ENCODE assay signal across 8 cellular contexts in genomic region chr14:21098892-21099595, GRCh38. TPM values are rescaled to one million over a fixed set of nuclear protein-coding genes. Genes with fewer than 3 reads are reported as not detected.
A peak's percentile ranks its signal among the peaks of the same experiment; 100 is the strongest.
DNase-seq lines count a peak whose midpoint lies in the region; ATAC-seq, FAIRE-seq and TF ChIP-seq lines count a peak whose summit lies in the region.

No MANE protein-coding gene starts in this region.

- peak overlapping the region; percentile 74 for H2AFZ ChIP-seq in OCI-LY3 (ENCODE audit: low read depth, low read length)

- H3K4me3 ChIP-seq in GM12865 (ENCODE audit: low read depth, low read length), result peak overlapping the region; percentile 51
- H3K4me3 ChIP-seq in OCI-LY3 (ENCODE audit: low read length), result peak overlapping the region; percentile 94
- peak overlapping the region; percentile 44 to 85 for H3K4me3 ChIP-seq in esophagus (ENCODE audit: low read depth in 1 of 2, low read length in 2 of 2)
- peak overlapping the region; percentile 74 for H3K4me3 ChIP-seq in psoas muscle

- no peaks in the 10 kb centered on the region for H3K79me2 ChIP-seq in OCI-LY3 (ENCODE audit: low read length)

- intact Hi-C loops in psoas muscle (cut with DNase I), result loop anchor here in 1 of 2 donors (10.0 kb wide), 1 partner anchor 414 kb away; the partner anchor contains the start of genes ANG and RNASE4

- peak overlapping the region; percentile 89 for H3K4me2 ChIP-seq in OCI-LY3 (ENCODE audit: low read length)

- H3K27ac ChIP-seq in OCI-LY3 (ENCODE audit: low read length) (no peak overlapping the region), esophagus (ENCODE audit: low read depth in 2 of 2, low read length in 1 of 2) (peak overlapping the region; percentile 93 to 96), psoas muscle (peak overlapping the region; percentile 67)

- DNase-seq in GM12865 (ENCODE audit: low read depth) (no peak), psoas muscle (no peak), urothelium cell line (ENCODE audit: low spot score) (no peak)

- no peak for FAIRE-seq in urothelium cell line (lab: Jason Lieb, UNC)

- TF ChIP-seq CTCF in GM12865 (IDR thresholded peaks at IDR 0.05; ENCODE audit: insufficient read depth, low read depth, low read length, missing control alignments) (no peak), OCI-LY3 (IDR thresholded peaks at IDR 0.05; ENCODE audit: low read depth, low read length) (no peak), psoas muscle (IDR thresholded peaks at IDR 0.05) (no peak)

- H3K4me1 ChIP-seq in OCI-LY3 (ENCODE audit: low read length), result peaks cover 23% of the 10 kb centered on the region
- peaks cover 7 to 18% of the 10 kb centered on the region in 2 donors for H3K4me1 ChIP-seq in esophagus (ENCODE audit: control insufficient read depth in 2 of 2, insufficient read depth in 2 of 2, low read length in 1 of 2)
- peaks cover 24% of the 10 kb centered on the region for H3K4me1 ChIP-seq in psoas muscle

- 11% methylated on average over 16 of the region's 16 CpGs for WGBS in esophagus, 2 donors
- 5 to 12% (median 7%) methylated on average over 16 of the region's 16 CpGs for WGBS in psoas muscle, 3 donors

- H3K9me3 ChIP-seq in OCI-LY3 (ENCODE audit: insufficient read depth, low read length) (no peaks in the 10 kb centered on the region), esophagus (ENCODE audit: control insufficient read depth in 2 of 2, insufficient read depth in 1 of 2, low read depth in 1 of 2, low read length in 1 of 2) (no peaks in the 10 kb centered on the region), psoas muscle (no peaks in the 10 kb centered on the region)

- H4K20me1 ChIP-seq in OCI-LY3 (ENCODE audit: insufficient read depth, low read length), result no peaks in the 10 kb centered on the region

- H3K9ac ChIP-seq in OCI-LY3 (ENCODE audit: low read length), result peak overlapping the region; percentile 79

- H3K36me3 ChIP-seq in OCI-LY3 (replicated peaks; ENCODE audit: low read depth, low read length), result no peaks in the 10 kb centered on the region
- no peaks in the 10 kb centered on the region for H3K36me3 ChIP-seq in esophagus (ENCODE audit: control insufficient read depth in 2 of 2, insufficient read depth in 2 of 2, low read length in 1 of 2)
- no peaks in the 10 kb centered on the region for H3K36me3 ChIP-seq in psoas muscle (ENCODE audit: insufficient read depth in 1 of 2, low read depth in 1 of 2)

- ATAC-seq in psoas muscle, result no peak
- ATAC-seq in HG03469 (IDR thresholded peaks at IDR 0.05; ENCODE audit: unreplicated experiment), result no peak
- no peak for ATAC-seq in GM21619 (IDR thresholded peaks at IDR 0.05; ENCODE audit: unreplicated experiment)
- no peak for ATAC-seq in GM18867 (IDR thresholded peaks at IDR 0.05; ENCODE audit: unreplicated experiment)

- no peaks in the 10 kb centered on the region for H3K27me3 ChIP-seq in OCI-LY3 (ENCODE audit: low read depth, low read length)
- H3K27me3 ChIP-seq in esophagus (ENCODE audit: control insufficient read depth in 1 of 2, insufficient read depth in 2 of 2, low read length in 2 of 2), result no peaks in the 10 kb centered on the region
- no peaks in the 10 kb centered on the region for H3K27me3 ChIP-seq in psoas muscle (ENCODE audit: insufficient read depth in 3 of 3, low read length in 2 of 3)

RNA-seq across cellular contexts. Expression of gene ZNF219, which starts 0.6 kb away (rescaled TPM):
- polyA plus RNA-seq in esophagus (10 to 100 TPM; 39.9 to 42.2 TPM), psoas muscle (10 to 100 TPM; 32.2 to 38.1 (median 35.4) TPM)
- total RNA-seq in psoas muscle, result 10 to 100 TPM; 13.9 to 28.5 (median 22.9) TPM

RNA-seq across cellular contexts. Expression of gene TMEM253, which starts 1.8 kb away (rescaled TPM):
- polyA plus RNA-seq in esophagus (1 to 10 TPM; 1.6 to 1.8 TPM), psoas muscle (under 1 TPM; 0.10 to 0.29 (median 0.27) TPM)
- total RNA-seq in psoas muscle, result under 1 TPM in 2 of 4 donors, not detected in 2; 0.17 TPM

RNA-seq across cellular contexts. Expression of gene ARHGEF40, which starts 28.9 kb away (rescaled TPM):
- polyA plus RNA-seq in esophagus (1 to 10 TPM; 1.8 to 3.0 TPM), psoas muscle (10 to 100 TPM in 1 of 3 donors, 1 to 10 TPM in 2; 6.8 to 10.1 (median 7.3) TPM)
- total RNA-seq in psoas muscle, result 10 to 100 TPM in 3 of 4 donors, 1 to 10 TPM in 1; 9.8 to 18.7 (median 12.6) TPM

RNA-seq across cellular contexts. Expression of gene RNASE8, which starts 41.4 kb away (rescaled TPM):
- polyA plus RNA-seq in esophagus (not detected), psoas muscle (not detected)
- not detected for total RNA-seq in psoas muscle

RNA-seq across cellular contexts. Expression of gene OR5AU1, which starts 56.8 kb away (rescaled TPM):
- not detected for polyA plus RNA-seq in esophagus
- under 1 TPM in 1 of 4 donors, not detected in 3; 0.32 TPM for total RNA-seq in psoas muscle
- polyA plus RNA-seq in psoas muscle, result not detected
